ENCODE assay signal across 8 cellular contexts in genomic region chr4:112266823-112267222, GRCh38. TPM values are rescaled to one million over a fixed set of nuclear protein-coding genes. Genes with fewer than 3 reads are reported as not detected.
DNase-seq lines count a peak whose midpoint lies in the region; ATAC-seq and TF ChIP-seq lines count a peak whose summit lies in the region.

No MANE protein-coding gene starts in this region.

- no peak overlapping the region for H2AFZ ChIP-seq in OCI-LY7 (ENCODE audit: low read length)

- no peaks in the 10 kb centered on the region for H3K79me2 ChIP-seq in OCI-LY7 (ENCODE audit: insufficient read depth, low read depth, low read length)

- H3K4me1 Mint-ChIP-seq in endothelial cell (ENCODE audit: unreplicated experiment), result peaks cover 4% of the 10 kb centered on the region

- H3K27me3 Mint-ChIP-seq in endothelial cell (ENCODE audit: unreplicated experiment), result no peaks in the 10 kb centered on the region

- no peak overlapping the region for H3K4me2 ChIP-seq in OCI-LY7 (ENCODE audit: low read length)

- H3K4me3 Mint-ChIP-seq in endothelial cell (ENCODE audit: unreplicated experiment), result no peak overlapping the region

- no peaks in the 10 kb centered on the region for H3K4me1 ChIP-seq in OCI-LY7 (ENCODE audit: insufficient read depth, low read length, poor library complexity, severe bottlenecking)

- H3K4me3 ChIP-seq in OCI-LY7 (ENCODE audit: low read depth, low read length, poor library complexity, severe bottlenecking), result no peak overlapping the region
- H3K4me3 ChIP-seq in retinal pigment epithelial cell (ENCODE audit: low read length), result no peak overlapping the region
- H3K4me3 ChIP-seq in lower leg skin (ENCODE audit: low read depth, poor library complexity, severe bottlenecking), result no peak overlapping the region

- no peak overlapping the region for H3K27ac Mint-ChIP-seq in endothelial cell (ENCODE audit: unreplicated experiment)

- no peaks in the 10 kb centered on the region for H4K20me1 ChIP-seq in OCI-LY7 (ENCODE audit: insufficient read depth, low read length)

- TF ChIP-seq POLR2A in lower leg skin (IDR thresholded peaks at IDR 0.05), result no peak

- H3K27ac ChIP-seq in OCI-LY7 (ENCODE audit: low read depth, low read length, poor library complexity, severe bottlenecking), result no peak overlapping the region

- peak; percentile 13 for DNase-seq in DMS53 (lab: John Stamatoyannopoulos, UW)
- no peak for DNase-seq in DMS53 treated with DMSO at 0.1 percent for 48 hours (lab: John Stamatoyannopoulos, UW; ENCODE audit: unreplicated experiment)
- DNase-seq in OCI-LY7 (ENCODE audit: low spot score), result peak; percentile 45
- DNase-seq in endothelial cell (ENCODE audit: low spot score), result no peak
- no peak for DNase-seq in retinal pigment epithelial cell (ENCODE audit: low read depth)
- no peak for DNase-seq in lower leg skin (ENCODE audit: low spot score in 2 of 2)
- no peak for DNase-seq in mesenteric fat pad (ENCODE audit: low spot score)

- peaks cover 46% of the 10 kb centered on the region for H3K36me3 ChIP-seq in OCI-LY7 (ENCODE audit: insufficient read depth, low read length)

- H3K9me3 ChIP-seq in OCI-LY7 (ENCODE audit: low read length), result no peaks in the 10 kb centered on the region

- intact Hi-C loops in OCI-LY7 (cut with micrococcal nuclease; ENCODE audit: unreplicated experiment) (no loop called here), lower leg skin (cut with DNase I; ENCODE audit: low total_unique reads) (no loop called here)

- TF ChIP-seq CTCF in OCI-LY7 (conservative IDR thresholded peaks at IDR 0.05; ENCODE audit: low read length) (peak; percentile 81), endothelial cell (IDR thresholded peaks at IDR 0.05; ENCODE audit: unreplicated experiment) (peak; percentile 48), retinal pigment epithelial cell (conservative IDR thresholded peaks at IDR 0.05; ENCODE audit: low read depth, low read length) (peak; percentile 59), lower leg skin (IDR thresholded peaks at IDR 0.05) (no peak)

- H3K9me3 Mint-ChIP-seq in endothelial cell (ENCODE audit: unreplicated experiment), result no peaks in the 10 kb centered on the region

- POLR2A ChIA-PET in OCI-LY7 (lab: Charles Lee), result interaction anchor here (0.6 to 2.1 kb wide), 3 partner anchors 11 to 119 kb away, joined by 3 to 5 read pairs (median 3); no protein-coding TSS in a partner anchor

- ATAC-seq in HG02981 (IDR thresholded peaks at IDR 0.05; ENCODE audit: unreplicated experiment), result no peak

- H3K9me2 ChIP-seq in OCI-LY7 (ENCODE audit: insufficient read depth, low read length), result no peaks in the 10 kb centered on the region

- WGBS in lower leg skin, 2 donors, result 74 to 75% methylated on average over 2 of the region's 2 CpGs

- CTCF ChIA-PET in OCI-LY7 (lab: Charles Lee; ENCODE audit: unreplicated experiment), result no interaction called here

- BruUV-seq in OCI-LY7 (replicated peaks; lab: Mats Ljungman, UMichigan), result no TSS peak

- peaks cover 4% of the 10 kb centered on the region for H3K36me3 Mint-ChIP-seq in endothelial cell (ENCODE audit: low read depth, unreplicated experiment)

RNA-seq across cellular contexts. Expression of gene TIFA, which starts 18.9 kb away (rescaled TPM):
- total RNA-seq in OCI-LY7 (2014; rRNA removed; shearing (Covaris generic)), result 82.9 and 84.0 TPM in 2 replicates
- total RNA-seq in OCI-LY7 (2022), result 70.0 and 93.6 TPM in 2 replicates
- 15.4 TPM for total RNA-seq in endothelial cell (ENCODE audit: unreplicated experiment)
- 10 to 100 TPM in 3 of 4 donors, 1 to 10 TPM in 1; 8.8 to 21.9 (median 14.9) TPM for total RNA-seq in lower leg skin
- 5.9 TPM for total RNA-seq in mesenteric fat pad

RNA-seq across cellular contexts. Expression of gene ALPK1, which starts 30.3 kb away (rescaled TPM):
- 22.5 and 33.7 TPM in 2 replicates for total RNA-seq in OCI-LY7 (2014; rRNA removed; shearing (Covaris generic))
- total RNA-seq in OCI-LY7 (2022), result 51.1 and 73.0 TPM in 2 replicates
- 4.1 TPM for total RNA-seq in endothelial cell (ENCODE audit: unreplicated experiment)
- total RNA-seq in lower leg skin, result 10 to 100 TPM; 15.9 to 24.0 (median 19.7) TPM
- total RNA-seq in mesenteric fat pad, result 29.0 TPM

RNA-seq across cellular contexts. Expression of gene AP1AR, which starts 35.2 kb away (rescaled TPM):
- total RNA-seq in OCI-LY7 (2014; rRNA removed; shearing (Covaris generic)), result 18.2 and 24.9 TPM in 2 replicates
- total RNA-seq in OCI-LY7 (2022), result 39.2 and 44.5 TPM in 2 replicates
- total RNA-seq in endothelial cell (ENCODE audit: unreplicated experiment), result 15.7 TPM
- total RNA-seq in lower leg skin, result 10 to 100 TPM; 12.9 to 24.9 (median 17.4) TPM
- total RNA-seq in mesenteric fat pad, result 16.5 TPM

Comparison
In these comparisons a context has a peak if more than half of its experiments do, and no peak if none do; other contexts are left out.
1. DNase-seq: peak in DMS53 (single experiment) and OCI-LY7 (single experiment); none in DMS53 treated with DMSO at 0.1 percent for 48 hours (single experiment), endothelial cell (single experiment), retinal pigment epithelial cell (single experiment), lower leg skin (0 of 2) and mesenteric fat pad (single experiment).
2. CTCF ChIP-seq: peak in OCI-LY7 (single experiment), endothelial cell (single experiment) and retinal pigment epithelial cell (single experiment); none in lower leg skin (0 of 3).